Comparison of ENCODE assay signal across 27 cellular contexts in genomic region chr1:235278915-235279292, GRCh38.
"Had no signal": no experiment of that assay in that cellular context is flagged by ENCODE, and none has a peak within 500 bp of the region (broad histone marks: within the 10 kb centered on the region; RNA-seq: fewer than 3 reads in every experiment).

No MANE protein-coding gene starts in this region.

- ATAC-seq: activated CD8-positive, alpha-beta T cell treated with anti-CD3 and anti-CD28 coated beads for 36 hours; activated T-helper 17 cell treated with anti-CD3 and anti-CD28 coated beads, Interleukin-2, amount 50 U/mL, for 72 hours; left ventricle myocardium superior; stimulated activated naive CD8-positive, alpha-beta T cell treated with anti-CD3 and anti-CD28 coated beads, Interleukin-15, Interleukin-2, amounts not matched to agents 100 U/mL and 50 U/mL, for 24 hours had no signal

- H3K36me3 ChIP-seq: prostate gland, right atrium auricular region, tibial artery, uterus had no signal

- H3K4me3 ChIP-seq: dorsolateral prefrontal cortex, prostate gland, right atrium auricular region, tibial artery, uterus had no signal

- H3K27ac ChIP-seq: dorsolateral prefrontal cortex, prostate gland, right atrium auricular region, tibial artery, uterus had no signal

- H3K9me3 Mint-ChIP-seq: activated B cell treated with CpG ODN at 0.5 μM for 24 hours; activated T-helper 17 cell treated with anti-CD3 and anti-CD28 coated beads, Interleukin-2, amount 50 U/mL, for 72 hours; brain; nephron had no signal

- H3K4me3 Mint-ChIP-seq: activated B cell treated with CpG ODN at 0.5 μM for 24 hours; activated CD8-positive, alpha-beta T cell treated with anti-CD3 and anti-CD28 coated beads for 36 hours; activated naive CD8-positive, alpha-beta T cell treated with anti-CD3 and anti-CD28 coated beads for 36 hours; brain; nephron; T-helper 2 cell treated with Interferon-gamma antibody and Interleukin-4, amounts not matched to agents 5 μg/mL and 100 μg/mL, for 36 hours had no signal

- H3K27ac Mint-ChIP-seq: activated naive CD8-positive, alpha-beta T cell treated with anti-CD3 and anti-CD28 coated beads for 36 hours; T-helper 2 cell treated with Interferon-gamma antibody and Interleukin-4, amounts not matched to agents 5 μg/mL and 100 μg/mL, for 36 hours had no signal

- H3K27me3 Mint-ChIP-seq: activated B cell treated with CpG ODN at 0.5 μM for 24 hours; activated CD8-positive, alpha-beta T cell treated with anti-CD3 and anti-CD28 coated beads for 36 hours; activated naive CD8-positive, alpha-beta T cell treated with anti-CD3 and anti-CD28 coated beads for 36 hours; activated T-helper 17 cell treated with anti-CD3 and anti-CD28 coated beads, Interleukin-2, amount 50 U/mL, for 72 hours; brain had no signal

- H3K27me3 ChIP-seq: dorsolateral prefrontal cortex, right atrium auricular region, tibial artery, uterus had no signal

- H3K9me3 ChIP-seq: prostate gland, right atrium auricular region, tibial artery, uterus had no signal

- H3K4me1 ChIP-seq: prostate gland had no signal

- DNase-seq: activated B cell treated with CpG ODN at 0.5 μM for 24 hours; activated CD4-positive, alpha-beta T cell treated with anti-CD3 and anti-CD28 coated beads for 4 hours; activated CD8-positive, alpha-beta T cell treated with anti-CD3 and anti-CD28 coated beads for 36 hours; activated naive CD4-positive, alpha-beta T cell; activated naive CD8-positive, alpha-beta T cell treated with anti-CD3 and anti-CD28 coated beads for 36 hours; activated T-cell treated with anti-CD3 and anti-CD28 coated beads, Interleukin-2, amount 50 U/mL, for 1 hour; amniotic stem cell; central memory CD4-positive, alpha-beta T cell; dorsolateral prefrontal cortex; foreskin melanocyte; glutamatergic neuron; hypothalamus; kidney glomerular epithelial cell; left ventricle myocardium superior; mesenchymal stem cell; stimulated activated CD4-positive, alpha-beta T cell treated with anti-CD3 and anti-CD28 coated beads, Interleukin-2, amount 100 ng/mL, for 24 hours; stimulated activated naive CD8-positive, alpha-beta T cell treated with anti-CD3 and anti-CD28 coated beads, Interleukin-15, Interleukin-2, amounts not matched to agents 100 U/mL and 50 U/mL, for 24 hours; substantia nigra; SW 1271; tibial artery; uterus had no signal
